8 cellular contexts compared by ENCODE assay signal in genomic region chr17:75288784-75289121, GRCh38. TPM values are rescaled to one million over a fixed set of nuclear protein-coding genes. Genes with fewer than 3 reads are reported as not detected.
DNase-seq lines count a peak whose midpoint lies in the region; ATAC-seq, FAIRE-seq and TF ChIP-seq lines count a peak whose summit lies in the region.

No MANE protein-coding gene starts in this region.

- peaks cover 3% of the 10 kb centered on the region for H3K27me3 ChIP-seq in iPS-18a (ENCODE audit: control insufficient read depth, insufficient read depth, low read length)
- no peaks in the 10 kb centered on the region for H3K27me3 ChIP-seq in small intestine (ENCODE audit: control insufficient read depth in 2 of 2, insufficient read depth in 2 of 2, low read length in 2 of 2)

- POLR2A ChIA-PET in activated naive CD8-positive, alpha-beta T cell treated with anti-CD3 and anti-CD28 coated beads, Interleukin-2, amount 10 ng/mL, durations not matched to agents 7 days and 5 days (lab: Charles Lee): interaction anchor here (0.7 to 4.2 kb wide), 21 partner anchors 9 to 276 kb away, joined by 3 to 86 read pairs (median 6); partner anchors contain the start of genes GGA3, GRB2, JPT1 and LLGL2

- H3K9ac ChIP-seq in iPS-18a (ENCODE audit: low read length): peak overlapping the region; percentile 59

- H3K4me3 ChIP-seq in AG09309 (ENCODE audit: control insufficient read depth, low read depth, low read length) (peak overlapping the region; percentile 76), iPS-18a (ENCODE audit: low read length) (peak overlapping the region; percentile 82), small intestine (ENCODE audit: low read depth in 1 of 2, low read length in 2 of 2) (peak overlapping the region; percentile 51 to 75)

- ATAC-seq in GM18867 (IDR thresholded peaks at IDR 0.05; ENCODE audit: unreplicated experiment): peak; percentile 11
- ATAC-seq in HG03159 (IDR thresholded peaks at IDR 0.05; ENCODE audit: unreplicated experiment): peak; percentile 8
- ATAC-seq in activated naive CD8-positive, alpha-beta T cell treated with anti-CD3 and anti-CD28 coated beads, Interleukin-2, amount 10 ng/mL, durations not matched to agents 7 days and 5 days (ENCODE audit: low read depth): peak; percentile 15
- ATAC-seq in GM21825 (IDR thresholded peaks at IDR 0.05; ENCODE audit: unreplicated experiment): no peak

- H3K4me3 Mint-ChIP-seq in activated naive CD8-positive, alpha-beta T cell treated with anti-CD3 and anti-CD28 coated beads, Interleukin-2, amount 10 ng/mL, durations not matched to agents 7 days and 5 days: peak overlapping the region; percentile 97

- 0% methylated on average over 14 of the region's 14 CpGs for WGBS in small intestine, 3 donors

- no peak overlapping the region for H3K27ac ChIP-seq in iPS-18a (ENCODE audit: low read length)
- peak overlapping the region; percentile 61 to 100 for H3K27ac ChIP-seq in small intestine (ENCODE audit: low read depth in 1 of 2, low read length in 1 of 2)

- no peak for FAIRE-seq in small intestine (lab: Jason Lieb, UNC)

- H3K9me3 Mint-ChIP-seq in activated naive CD8-positive, alpha-beta T cell treated with anti-CD3 and anti-CD28 coated beads, Interleukin-2, amount 10 ng/mL, durations not matched to agents 7 days and 5 days: no peaks in the 10 kb centered on the region

- peak overlapping the region; percentile 100 for H3K27ac Mint-ChIP-seq in activated naive CD8-positive, alpha-beta T cell treated with anti-CD3 and anti-CD28 coated beads, Interleukin-2, amount 10 ng/mL, durations not matched to agents 7 days and 5 days

- H3K9me3 ChIP-seq in iPS-18a (ENCODE audit: control insufficient read depth, low read depth, low read length) (no peaks in the 10 kb centered on the region), small intestine (ENCODE audit: control insufficient read depth, low read depth) (no peaks in the 10 kb centered on the region)

- H3K27me3 Mint-ChIP-seq in activated naive CD8-positive, alpha-beta T cell treated with anti-CD3 and anti-CD28 coated beads, Interleukin-2, amount 10 ng/mL, durations not matched to agents 7 days and 5 days: no peaks in the 10 kb centered on the region

- H3K36me3 ChIP-seq in iPS-18a (ENCODE audit: control insufficient read depth, low read depth, low read length) (peaks cover 9% of the 10 kb centered on the region), small intestine (ENCODE audit: control insufficient read depth in 2 of 2, insufficient read depth in 2 of 2, low read length in 2 of 2) (peaks cover 0 to 4% of the 10 kb centered on the region in 2 donors)

- DNase-seq in AG09309 (ENCODE audit: low read depth) (no peak), NCI-H510A treated with DMSO at 0.1 percent for 48 hours (lab: John Stamatoyannopoulos, UW) (peak; percentile 72), small intestine (no peak)
- DNase-seq in activated naive CD8-positive, alpha-beta T cell treated with anti-CD3 and anti-CD28 coated beads, Interleukin-2, amount 10 ng/mL, durations not matched to agents 7 days and 5 days: no peak

- TF ChIP-seq CTCF in AG09309 (IDR thresholded peaks at IDR 0.05; ENCODE audit: control insufficient read depth, insufficient read depth, low read depth, low read length, missing control alignments): no peak

- peaks cover 4% of the 10 kb centered on the region for H3K4me1 ChIP-seq in iPS-18a (ENCODE audit: control insufficient read depth, low read depth, low read length)
- H3K4me1 ChIP-seq in small intestine (ENCODE audit: control insufficient read depth in 2 of 2, insufficient read depth in 1 of 2, low read depth in 1 of 2, low read length in 1 of 2): no peaks in the 10 kb centered on the region

- peaks cover 15% of the 10 kb centered on the region for H3K4me1 Mint-ChIP-seq in activated naive CD8-positive, alpha-beta T cell treated with anti-CD3 and anti-CD28 coated beads, Interleukin-2, amount 10 ng/mL, durations not matched to agents 7 days and 5 days

- H3K36me3 Mint-ChIP-seq in activated naive CD8-positive, alpha-beta T cell treated with anti-CD3 and anti-CD28 coated beads, Interleukin-2, amount 10 ng/mL, durations not matched to agents 7 days and 5 days: no peaks in the 10 kb centered on the region

RNA-seq across cellular contexts. Expression of gene SLC25A19, which starts 0.5 kb away (rescaled TPM):
- total RNA-seq in activated naive CD8-positive, alpha-beta T cell treated with anti-CD3 and anti-CD28 coated beads, Interleukin-2, amount 10 ng/mL, durations not matched to agents 7 days and 5 days: 10 to 100 TPM; 26.7 to 27.9 TPM
- polyA plus RNA-seq in small intestine: 10 to 100 TPM; 12.7 to 15.6 (median 12.7) TPM

RNA-seq across cellular contexts. Expression of gene MIF4GD, which starts 17.7 kb away (rescaled TPM):
- 10 to 100 TPM; 44.4 to 44.8 TPM for total RNA-seq in activated naive CD8-positive, alpha-beta T cell treated with anti-CD3 and anti-CD28 coated beads, Interleukin-2, amount 10 ng/mL, durations not matched to agents 7 days and 5 days
- polyA plus RNA-seq in small intestine: 10 to 100 TPM; 13.0 to 26.1 (median 19.7) TPM

RNA-seq across cellular contexts. Expression of gene MRPS7, which starts 27.1 kb away (rescaled TPM):
- total RNA-seq in activated naive CD8-positive, alpha-beta T cell treated with anti-CD3 and anti-CD28 coated beads, Interleukin-2, amount 10 ng/mL, durations not matched to agents 7 days and 5 days: 10 to 100 TPM; 34.0 to 36.1 TPM
- polyA plus RNA-seq in small intestine: 10 to 100 TPM; 67.0 to 88.6 (median 81.7) TPM

RNA-seq across cellular contexts. Expression of gene GGA3, which starts 27.3 kb away (rescaled TPM):
- 10 to 100 TPM; 92.9 to 95.2 TPM for total RNA-seq in activated naive CD8-positive, alpha-beta T cell treated with anti-CD3 and anti-CD28 coated beads, Interleukin-2, amount 10 ng/mL, durations not matched to agents 7 days and 5 days
- polyA plus RNA-seq in small intestine: 10 to 100 TPM; 17.6 to 22.7 (median 22.1) TPM
